In the genomic region with DNA sequence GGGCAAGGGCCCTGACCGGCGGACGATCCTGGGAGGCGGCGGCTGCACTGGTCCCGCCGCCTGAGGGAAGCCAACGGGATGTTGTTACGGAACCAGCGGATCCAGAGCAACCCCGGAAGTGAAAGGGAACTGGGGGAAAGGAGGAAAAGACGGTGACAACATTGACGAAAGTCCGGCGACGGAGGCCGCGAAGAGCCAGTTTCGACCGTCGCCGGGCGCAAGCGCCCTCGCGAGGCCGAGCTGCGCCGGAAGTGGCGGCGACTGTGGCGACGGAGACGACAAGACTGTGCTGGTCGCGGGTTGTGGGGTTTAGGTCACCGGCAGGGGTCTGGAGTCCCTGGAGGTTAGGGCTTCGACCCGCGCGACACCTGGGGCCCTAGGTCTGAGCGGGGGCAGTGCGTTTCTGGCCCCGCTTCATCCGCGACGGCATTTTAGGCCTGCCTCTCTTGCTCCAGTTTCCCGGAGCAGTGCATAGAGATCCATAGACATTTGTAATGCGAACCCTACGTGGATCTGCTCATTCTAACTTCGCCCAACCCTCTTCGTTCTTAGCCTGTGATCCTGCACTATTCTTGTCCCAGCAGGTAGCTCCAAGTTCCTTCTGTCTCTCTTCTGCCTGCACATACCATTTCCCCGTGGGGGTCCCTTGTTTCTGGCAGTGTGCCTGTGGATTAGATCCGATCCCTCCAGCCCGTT, we compare ENCODE assay signal across 8 cellular contexts. TPM values are rescaled to one million over a fixed set of nuclear protein-coding genes. Genes with fewer than 3 reads are reported as not detected.
DNase-seq lines count a peak whose midpoint lies in the region; ATAC-seq and TF ChIP-seq lines count a peak whose summit lies in the region.

A gene (minus strand): TSS at position 120 of the 696 bp plus-strand sequence. CDS start 138 bp downstream, outside the sequence.

- H3K4me3 Mint-ChIP-seq in activated B cell treated with CpG ODN at 0.5 μM for 24 hours: peak within 1 kb of the TSS; percentile 98

- intact Hi-C loops in activated B cell treated with CpG ODN at 0.5 μM for 24 hours (cut with micrococcal nuclease): loop anchor here (1.0 to 5.0 kb wide), 9 partner anchors 12 to 1375 kb away; a partner anchor contains a TSS

- no peaks in the 10 kb centered on the region for H3K27me3 Mint-ChIP-seq in activated B cell treated with CpG ODN at 0.5 μM for 24 hours

- no peaks in the 10 kb centered on the region for H3K9me3 Mint-ChIP-seq in activated B cell treated with CpG ODN at 0.5 μM for 24 hours

- H3K27ac ChIP-seq in caudate nucleus (ENCODE audit: low read depth, low read length): peak within 1 kb of the TSS; percentile 93

- ATAC-seq in GM18873 (IDR thresholded peaks at IDR 0.05; ENCODE audit: low FRiP score, unreplicated experiment): peak; percentile 84
- peak; percentile 90 for ATAC-seq in HG03139 (IDR thresholded peaks at IDR 0.05; ENCODE audit: unreplicated experiment)
- ATAC-seq in activated B cell treated with CpG ODN at 0.5 μM for 24 hours (ENCODE audit: low read depth): peak; percentile 86

- peaks cover 30% of the 10 kb centered on the region for H3K36me3 Mint-ChIP-seq in activated B cell treated with CpG ODN at 0.5 μM for 24 hours (ENCODE audit: low read depth)

- peaks cover 53% of the 10 kb centered on the region for H3K4me1 Mint-ChIP-seq in activated B cell treated with CpG ODN at 0.5 μM for 24 hours

- DNase-seq in AG08396 (ENCODE audit: low spot score) (peak; percentile 92), NCI-H2196 treated with DMSO at 0.1 percent for 48 hours (lab: John Stamatoyannopoulos, UW; ENCODE audit: unreplicated experiment) (peak; percentile 88), activated B cell treated with CpG ODN at 0.5 μM for 24 hours (peak; percentile 80), caudate nucleus (lab: John Stamatoyannopoulos, UW) (peak; percentile 20 to 94 (median 87)), islet precursor cell (peak; percentile 95)
- DNase-seq in stimulated activated CD4-positive, alpha-beta T cell treated with anti-CD3 and anti-CD28 coated beads, Interleukin-12 subunit alpha, Interleukin-12 subunit beta, amount 100 ng/mL, for 48 hours (ENCODE audit: low read depth in 2 of 3, low spot score in 1 of 3): peak; percentile 60 to 75 (median 62)

- CTCF ChIA-PET in activated B cell treated with CpG ODN at 0.5 μM for 24 hours (lab: Charles Lee): interaction anchor here (0.7 to 1.8 kb wide), 2 partner anchors 16 to 27 kb away, joined by 3 to 11 read pairs; no protein-coding TSS in a partner anchor

- POLR2A ChIA-PET in activated B cell treated with CpG ODN at 0.5 μM for 24 hours (lab: Charles Lee): interaction anchor here (0.6 to 3.3 kb wide), 9 partner anchors 10 to 1375 kb away, joined by 3 to 42 read pairs (median 9); a partner anchor contains a TSS

- TF ChIP-seq CTCF in activated B cell treated with CpG ODN at 0.5 μM for 24 hours (IDR thresholded peaks at IDR 0.05): no peak

- H3K27ac Mint-ChIP-seq in activated B cell treated with CpG ODN at 0.5 μM for 24 hours: peak within 1 kb of the TSS; percentile 97

RNA-seq across cellular contexts. Expression of the gene that starts here (rescaled TPM):
- 77.1 and 79.3 TPM in 2 replicates for total RNA-seq in activated B cell treated with CpG ODN at 0.5 μM for 24 hours

Comparison
In these comparisons a context has a peak if more than half of its experiments do, and no peak if none do; other contexts are left out.
1. Peak in every context shown above with its lines: DNase-seq, ATAC-seq and H3K27ac ChIP-seq.